In the genomic region with DNA sequence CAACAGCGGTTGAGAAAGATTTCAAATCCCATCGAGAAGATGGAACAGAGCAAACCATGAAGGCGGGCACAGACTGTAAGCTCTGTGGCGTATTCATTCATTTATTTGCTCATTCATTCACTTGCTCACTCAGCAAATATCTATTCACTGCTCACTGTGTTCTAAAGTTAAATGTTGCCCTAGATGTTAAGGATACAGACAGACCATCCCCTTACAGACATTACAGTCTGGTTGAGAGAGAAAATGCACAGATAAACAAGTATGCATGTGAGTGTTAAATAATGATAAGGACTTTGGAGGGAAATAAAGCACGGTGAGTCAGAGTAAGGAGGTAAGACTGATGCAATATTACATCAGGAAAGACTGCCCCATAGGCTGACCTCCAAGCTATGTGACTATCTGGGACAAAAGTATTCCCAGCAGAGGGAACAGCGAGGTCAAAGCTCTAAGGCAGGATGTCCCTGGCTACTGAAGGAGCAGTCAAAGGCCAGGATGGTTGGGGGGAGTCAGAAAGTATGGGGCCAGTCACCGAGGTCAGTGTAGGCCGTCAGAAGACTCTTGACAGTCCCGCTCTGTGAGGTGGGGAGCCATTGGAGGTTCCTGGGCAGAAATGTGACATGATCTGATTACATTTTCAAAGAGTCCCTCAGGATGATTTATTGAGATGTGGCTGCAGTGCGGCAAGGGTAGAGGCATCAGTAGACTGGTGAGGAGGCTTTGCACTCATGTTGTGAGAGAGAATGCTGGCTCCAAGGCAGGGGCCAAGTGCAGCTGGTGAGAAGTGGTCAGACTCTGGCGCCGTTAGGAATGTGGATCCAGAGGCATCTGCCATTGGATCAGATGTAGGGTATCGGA, we compare ENCODE assay signal across 8 cellular contexts. TPM values are rescaled to one million over a fixed set of nuclear protein-coding genes. Genes with fewer than 3 reads are reported as not detected.
DNase-seq lines count a peak whose midpoint lies in the region; ATAC-seq and TF ChIP-seq lines count a peak whose summit lies in the region.

No MANE protein-coding gene starts in this region.

- DNase-seq in HT-29 (ENCODE audit: low spot score) (peak; percentile 79), left ventricle myocardium superior (no peak), GM20000 (ENCODE audit: low spot score) (no peak), cortex of kidney (lab: John Stamatoyannopoulos, UW) (no peak)
- no peak for DNase-seq in activated naive CD4-positive, alpha-beta T cell treated with anti-CD3 and anti-CD28 coated beads, Interleukin-2, amount 50 U/mL, for 72 hours (ENCODE audit: low spot score in 2 of 2)
- DNase-seq in stimulated activated effector memory CD8-positive, alpha-beta T cell treated with anti-CD3 and anti-CD28 coated beads, Interleukin-12 subunit alpha, Interleukin-12 subunit beta, amount 100 ng/mL, for 72 hours (ENCODE audit: low spot score in 2 of 2), result no peak

- ATAC-seq in activated naive CD4-positive, alpha-beta T cell treated with anti-CD3 and anti-CD28 coated beads, Interleukin-2, amount 50 U/mL, for 72 hours, result no peak
- peak; percentile 4 for ATAC-seq in left ventricle myocardium superior
- ATAC-seq in stimulated activated effector memory CD8-positive, alpha-beta T cell treated with anti-CD3 and anti-CD28 coated beads, Interleukin-12 subunit alpha, Interleukin-12 subunit beta, amount 100 ng/mL, for 72 hours, result no peak
- no peak for ATAC-seq in GM19467 (IDR thresholded peaks at IDR 0.05; ENCODE audit: unreplicated experiment)
- no peak for ATAC-seq in GM18873 (IDR thresholded peaks at IDR 0.05; ENCODE audit: low FRiP score, unreplicated experiment)

- peaks cover 9 to 31% of the 10 kb centered on the region in 2 donors for H3K36me3 Mint-ChIP-seq in activated naive CD4-positive, alpha-beta T cell treated with anti-CD3 and anti-CD28 coated beads, Interleukin-2, amount 50 U/mL, for 72 hours
- H3K36me3 Mint-ChIP-seq in stimulated activated effector memory CD8-positive, alpha-beta T cell treated with anti-CD3 and anti-CD28 coated beads, Interleukin-12 subunit alpha, Interleukin-12 subunit beta, amount 100 ng/mL, for 72 hours, result peaks cover 21% of the 10 kb centered on the region

- peaks cover 0 to 5% of the 10 kb centered on the region in 2 donors for H3K9me3 Mint-ChIP-seq in activated naive CD4-positive, alpha-beta T cell treated with anti-CD3 and anti-CD28 coated beads, Interleukin-2, amount 50 U/mL, for 72 hours
- H3K9me3 Mint-ChIP-seq in stimulated activated effector memory CD8-positive, alpha-beta T cell treated with anti-CD3 and anti-CD28 coated beads, Interleukin-12 subunit alpha, Interleukin-12 subunit beta, amount 100 ng/mL, for 72 hours, result no peaks in the 10 kb centered on the region

- H3K4me3 Mint-ChIP-seq in stimulated activated effector memory CD8-positive, alpha-beta T cell treated with anti-CD3 and anti-CD28 coated beads, Interleukin-12 subunit alpha, Interleukin-12 subunit beta, amount 100 ng/mL, for 72 hours, result peak overlapping the region; percentile 66

- H3K4me1 Mint-ChIP-seq in stimulated activated effector memory CD8-positive, alpha-beta T cell treated with anti-CD3 and anti-CD28 coated beads, Interleukin-12 subunit alpha, Interleukin-12 subunit beta, amount 100 ng/mL, for 72 hours, result peaks cover 85% of the 10 kb centered on the region

- intact Hi-C loops in left ventricle myocardium superior (cut with micrococcal nuclease), result no loop called here

- peak overlapping the region; percentile 43 to 88 for H3K27ac Mint-ChIP-seq in activated naive CD4-positive, alpha-beta T cell treated with anti-CD3 and anti-CD28 coated beads, Interleukin-2, amount 50 U/mL, for 72 hours
- H3K27ac Mint-ChIP-seq in stimulated activated effector memory CD8-positive, alpha-beta T cell treated with anti-CD3 and anti-CD28 coated beads, Interleukin-12 subunit alpha, Interleukin-12 subunit beta, amount 100 ng/mL, for 72 hours, result peak overlapping the region; percentile 98

- no peak for TF ChIP-seq CTCF in GM20000 (IDR thresholded peaks at IDR 0.05; ENCODE audit: extremely low read depth, missing control alignments)

RNA-seq across cellular contexts. Expression of a gene that starts 37.9 kb away (rescaled TPM):
- total RNA-seq in HT-29 (2014; rRNA removed; shearing (Covaris generic)), result 34.2 and 35.7 TPM in 2 replicates
- total RNA-seq in activated naive CD4-positive, alpha-beta T cell treated with anti-CD3 and anti-CD28 coated beads, Interleukin-2, amount 50 U/mL, for 72 hours, result 10 to 100 TPM; 15.2 to 22.7 TPM
- 66.7 TPM for total RNA-seq in left ventricle myocardium superior
